22 cellular contexts compared by ENCODE assay signal in genomic region chr5:2896371-2897275, GRCh38.
"Had no signal": no experiment of that assay in that cellular context is flagged by ENCODE, and none has a peak within 500 bp of the region (broad histone marks: within the 10 kb centered on the region; RNA-seq: fewer than 3 reads in every experiment).

No MANE protein-coding gene starts in this region.

- DNase-seq: activated B cell treated with CpG ODN at 0.5 μM for 24 hours; activated CD4-positive, alpha-beta memory T cell treated with anti-CD3 and anti-CD28 coated beads for 36 hours; activated CD4-positive, alpha-beta T cell treated with anti-CD3 and anti-CD28 coated beads for 4 hours; activated effector memory CD4-positive, alpha-beta T cell treated with anti-CD3 and anti-CD28 coated beads, Interleukin-2, amount 50 U/mL, for 16 hours; activated naive CD4-positive, alpha-beta T cell treated with anti-CD3 and anti-CD28 coated beads, Interleukin-2, amount 10 ng/mL, durations not matched to agents 7 days and 5 days; activated T-cell treated with anti-CD3 and anti-CD28 coated beads for 4 hours; anterior cingulate cortex; body of pancreas; effector CD8-positive, alpha-beta T cell; foreskin melanocyte; glutamatergic neuron; immature natural killer cell; nephron progenitor cell; nucleus accumbens; stimulated activated CD4-positive, alpha-beta T cell treated with anti-CD3 and anti-CD28 coated beads, Interleukin-4, amount 100 ng/mL, for 24 hours; stimulated activated naive CD4-positive, alpha-beta T cell treated with Interleukin-2 at 50 U/mL for 16 hours; T-helper 17 cell had no signal

- H3K27me3 ChIP-seq: body of pancreas, cardiac muscle cell, hepatocyte had no signal

- H3K4me1 ChIP-seq: body of pancreas, prostate gland had no signal

- H3K4me1 Mint-ChIP-seq: activated B cell treated with CpG ODN at 0.5 μM for 24 hours; activated naive CD4-positive, alpha-beta T cell treated with anti-CD3 and anti-CD28 coated beads, Interleukin-2, amount 10 ng/mL, durations not matched to agents 7 days and 5 days; immature natural killer cell; memory B cell; T-helper 17 cell had no signal

- H3K4me3 ChIP-seq: body of pancreas, cardiac muscle cell, hepatocyte, prostate gland had no signal

- H3K36me3 ChIP-seq: cardiac muscle cell, prostate gland had no signal

- H3K36me3 Mint-ChIP-seq: activated CD4-positive, alpha-beta memory T cell treated with anti-CD3 and anti-CD28 coated beads for 36 hours; activated naive CD4-positive, alpha-beta T cell treated with anti-CD3 and anti-CD28 coated beads, Interleukin-2, amount 10 ng/mL, durations not matched to agents 7 days and 5 days; immature natural killer cell had no signal

- H2AFZ ChIP-seq: hepatocyte had no signal

- H3K27ac ChIP-seq: body of pancreas, cardiac muscle cell, hepatocyte, prostate gland had no signal

- H3K27me3 Mint-ChIP-seq: activated B cell treated with CpG ODN at 0.5 μM for 24 hours; activated CD4-positive, alpha-beta memory T cell treated with anti-CD3 and anti-CD28 coated beads for 36 hours; activated naive CD4-positive, alpha-beta T cell treated with anti-CD3 and anti-CD28 coated beads, Interleukin-2, amount 10 ng/mL, durations not matched to agents 7 days and 5 days; dendritic cell treated with granulocyte-macrophage colony-stimulating factor and Interleukin-4, amounts not matched to agents 40 ng/mL and 50 ng/mL, for 4 days; memory B cell; T-helper 17 cell had no signal

- H3K4me2 ChIP-seq: hepatocyte had no signal

- H3K9me3 ChIP-seq: body of pancreas, prostate gland had no signal

- H3K27ac Mint-ChIP-seq: activated B cell treated with CpG ODN at 0.5 μM for 24 hours; activated CD4-positive, alpha-beta memory T cell treated with anti-CD3 and anti-CD28 coated beads for 36 hours; activated naive CD4-positive, alpha-beta T cell treated with anti-CD3 and anti-CD28 coated beads, Interleukin-2, amount 10 ng/mL, durations not matched to agents 7 days and 5 days; dendritic cell treated with granulocyte-macrophage colony-stimulating factor and Interleukin-4, amounts not matched to agents 40 ng/mL and 50 ng/mL, for 4 days; immature natural killer cell; memory B cell; nephron progenitor cell; T-helper 17 cell had no signal

- H3K4me3 Mint-ChIP-seq: activated B cell treated with CpG ODN at 0.5 μM for 24 hours; activated CD4-positive, alpha-beta memory T cell treated with anti-CD3 and anti-CD28 coated beads for 36 hours; activated naive CD4-positive, alpha-beta T cell treated with anti-CD3 and anti-CD28 coated beads, Interleukin-2, amount 10 ng/mL, durations not matched to agents 7 days and 5 days; dendritic cell treated with granulocyte-macrophage colony-stimulating factor and Interleukin-4, amounts not matched to agents 40 ng/mL and 50 ng/mL, for 4 days; immature natural killer cell; memory B cell; nephron progenitor cell; T-helper 17 cell had no signal

- H3K9me3 Mint-ChIP-seq: nephron progenitor cell had no signal

- ATAC-seq: body of pancreas, T-helper 17 cell had no signal
